Comparison of ENCODE assay signal across 8 cellular contexts in genomic region chr5:138754699-138755057, GRCh38. TPM values are rescaled to one million over a fixed set of nuclear protein-coding genes. Genes with fewer than 3 reads are reported as not detected.
DNase-seq lines count a peak whose midpoint lies in the region; ATAC-seq, FAIRE-seq and TF ChIP-seq lines count a peak whose summit lies in the region.

No MANE protein-coding gene starts in this region.

- TF ChIP-seq POLR2A in GM12892 (IDR thresholded peaks at IDR 0.05; ENCODE audit: low read depth, low read length): no peak

- in situ Hi-C loops in HAP-1 (cut with MboI; ENCODE audit: low sequenced_read_pairs): no loop called here

- H3K27ac Mint-ChIP-seq in activated B cell treated with CpG ODN at 0.5 μM for 24 hours: no peak overlapping the region

- POLR2A ChIA-PET in activated B cell treated with CpG ODN at 0.5 μM for 24 hours (lab: Charles Lee) (no interaction called here), HEK293T (lab: Yijun Ruan, JAX) (no interaction called here)

- H3K9me3 Mint-ChIP-seq in activated B cell treated with CpG ODN at 0.5 μM for 24 hours: peaks cover 6% of the 10 kb centered on the region

- no peaks in the 10 kb centered on the region for H3K27me3 ChIP-seq in HAP-1 (ENCODE audit: low read depth)
- H3K27me3 ChIP-seq in hepatocyte: no peaks in the 10 kb centered on the region
- H3K27me3 ChIP-seq in small intestine (ENCODE audit: control insufficient read depth in 2 of 2, insufficient read depth in 2 of 2, low read length in 2 of 2): no peaks in the 10 kb centered on the region

- peak overlapping the region; percentile 71 for H3K4me3 Mint-ChIP-seq in activated B cell treated with CpG ODN at 0.5 μM for 24 hours

- no peaks in the 10 kb centered on the region for H3K9me2 ChIP-seq in hepatocyte (replicated peaks; ENCODE audit: insufficient read depth)

- H3K36me3 Mint-ChIP-seq in activated B cell treated with CpG ODN at 0.5 μM for 24 hours (ENCODE audit: low read depth): peaks cover 15% of the 10 kb centered on the region

- H3K79me2 ChIP-seq in hepatocyte: peaks cover 58% of the 10 kb centered on the region

- ATAC-seq in activated B cell treated with CpG ODN at 0.5 μM for 24 hours (ENCODE audit: low read depth): no peak

- peaks cover 6% of the 10 kb centered on the region for H3K4me1 ChIP-seq in HAP-1
- H3K4me1 ChIP-seq in hepatocyte (ENCODE audit: insufficient read depth): peaks cover 6% of the 10 kb centered on the region
- peaks cover 0 to 7% of the 10 kb centered on the region in 2 donors for H3K4me1 ChIP-seq in small intestine (ENCODE audit: control insufficient read depth in 2 of 2, insufficient read depth in 1 of 2, low read depth in 1 of 2, low read length in 1 of 2)

- H3K4me2 ChIP-seq in hepatocyte: peak overlapping the region; percentile 83

- DNase-seq in HAP-1 (ENCODE audit: low spot score in 2 of 2): no peak
- no peak for DNase-seq in activated B cell treated with CpG ODN at 0.5 μM for 24 hours
- DNase-seq in hepatocyte (ENCODE audit: low spot score): peak; percentile 44
- no peak for DNase-seq in small intestine
- no peak for DNase-seq in cortex of kidney (lab: John Stamatoyannopoulos, UW)
- no peak for DNase-seq in HEK293T (ENCODE audit: extremely low spot score)
- DNase-seq in GM12892 (ENCODE audit: insufficient read length): no peak
- DNase-seq in NCI-H2107 (lab: John Stamatoyannopoulos, UW): no peak

- H3K36me3 ChIP-seq in HAP-1 (replicated peaks) (peaks cover 25% of the 10 kb centered on the region), hepatocyte (replicated peaks; ENCODE audit: insufficient read depth, low read depth) (peaks cover 7% of the 10 kb centered on the region), small intestine (ENCODE audit: control insufficient read depth in 2 of 2, insufficient read depth in 2 of 2, low read length in 2 of 2) (peaks cover 0 to 2% of the 10 kb centered on the region in 2 donors)

- peak overlapping the region; percentile 85 for H3K4me3 ChIP-seq in HAP-1
- H3K4me3 ChIP-seq in hepatocyte: peak overlapping the region; percentile 98
- H3K4me3 ChIP-seq in small intestine (ENCODE audit: low read depth in 1 of 2, low read length in 2 of 2): peak overlapping the region; percentile 24 to 81

- WGBS in hepatocyte (ENCODE audit: low lambda C conversion rate, missing lambda C conversion rate): 58% methylated on average over 14 of the region's 14 CpGs
- WGBS in small intestine, 3 donors: 44 to 61% (median 52%) methylated on average over 14 of the region's 14 CpGs

- CTCF ChIA-PET in activated B cell treated with CpG ODN at 0.5 μM for 24 hours (lab: Charles Lee): no interaction called here
- CTCF ChIA-PET in HEK293T (lab: Yijun Ruan, JAX): interaction anchor here (0.6 kb wide), 1 partner anchor 766 kb away, joined by 3 read pairs; no protein-coding TSS in a partner anchor

- peaks cover 26% of the 10 kb centered on the region for H3K4me1 Mint-ChIP-seq in activated B cell treated with CpG ODN at 0.5 μM for 24 hours

- TF ChIP-seq CTCF in activated B cell treated with CpG ODN at 0.5 μM for 24 hours (IDR thresholded peaks at IDR 0.05) (no peak), hepatocyte (IDR thresholded peaks at IDR 0.05; ENCODE audit: poor library complexity) (no peak)

- H3K27ac ChIP-seq in hepatocyte: peak overlapping the region; percentile 99
- H3K27ac ChIP-seq in small intestine (ENCODE audit: low read depth in 1 of 2, low read length in 1 of 2): peak overlapping the region in 1 of 2 donors; percentile 99

- FAIRE-seq in small intestine (lab: Jason Lieb, UNC) (no peak), GM12892 (lab: Jason Lieb, UNC) (no peak)

- H4K20me1 ChIP-seq in hepatocyte (ENCODE audit: insufficient read depth, poor library complexity, severe bottlenecking): peaks cover 45% of the 10 kb centered on the region

- H3K9me3 ChIP-seq in HAP-1 (no peaks in the 10 kb centered on the region), hepatocyte (ENCODE audit: low read depth) (peaks cover 9% of the 10 kb centered on the region), small intestine (ENCODE audit: control insufficient read depth, low read depth) (no peaks in the 10 kb centered on the region)

- no peaks in the 10 kb centered on the region for H3K27me3 Mint-ChIP-seq in activated B cell treated with CpG ODN at 0.5 μM for 24 hours

- no peak overlapping the region for H2AFZ ChIP-seq in hepatocyte

- intact Hi-C loops in activated B cell treated with CpG ODN at 0.5 μM for 24 hours (cut with micrococcal nuclease): loop anchor here (5.0 to 10.0 kb wide), 4 partner anchors 102 to 1420 kb away; partner anchors contain the start of genes CDC23, CYSTM1 and HNRNPA0

TF ChIP-seq in HEK293T, 16 proteins besides CTCF, POLR2A, EP300 and RAD21:
- no peak for TF ChIP-seq ELF4 (IDR thresholded peaks at IDR 0.05)
- no peak for TF ChIP-seq LEF1 (IDR thresholded peaks at IDR 0.05; ENCODE audit: borderline replicate concordance)
- no peak for TF ChIP-seq CTBP1 (IDR thresholded peaks at IDR 0.05; ENCODE audit: borderline replicate concordance)
- no peak for TF ChIP-seq BHLHE40 (IDR thresholded peaks at IDR 0.05; ENCODE audit: borderline replicate concordance)
- no peak for TF ChIP-seq TARDBP (IDR thresholded peaks at IDR 0.05)
- TF ChIP-seq ZNF384 (IDR thresholded peaks at IDR 0.05): no peak
TF ChIP-seq in HEK293T: peak in this region for 0.

RNA-seq across cellular contexts. Expression of gene CTNNA1, which starts 1.5 kb away (rescaled TPM):
- total RNA-seq in activated B cell treated with CpG ODN at 0.5 μM for 24 hours: 76.0 and 77.7 TPM in 2 replicates
- 335 and 349 TPM in 2 replicates for total RNA-seq in hepatocyte
- 134 and 152 TPM in 2 replicates for polyA plus RNA-seq in hepatocyte
- polyA plus RNA-seq in small intestine: 100 to 1,000 TPM; 145 to 222 (median 169) TPM
- 61.9 TPM for polyA plus RNA-seq in GM12892 (2012; ENCODE audit: missing spikeins)
